ENCODE assay signal across 8 cellular contexts in the genomic region with DNA sequence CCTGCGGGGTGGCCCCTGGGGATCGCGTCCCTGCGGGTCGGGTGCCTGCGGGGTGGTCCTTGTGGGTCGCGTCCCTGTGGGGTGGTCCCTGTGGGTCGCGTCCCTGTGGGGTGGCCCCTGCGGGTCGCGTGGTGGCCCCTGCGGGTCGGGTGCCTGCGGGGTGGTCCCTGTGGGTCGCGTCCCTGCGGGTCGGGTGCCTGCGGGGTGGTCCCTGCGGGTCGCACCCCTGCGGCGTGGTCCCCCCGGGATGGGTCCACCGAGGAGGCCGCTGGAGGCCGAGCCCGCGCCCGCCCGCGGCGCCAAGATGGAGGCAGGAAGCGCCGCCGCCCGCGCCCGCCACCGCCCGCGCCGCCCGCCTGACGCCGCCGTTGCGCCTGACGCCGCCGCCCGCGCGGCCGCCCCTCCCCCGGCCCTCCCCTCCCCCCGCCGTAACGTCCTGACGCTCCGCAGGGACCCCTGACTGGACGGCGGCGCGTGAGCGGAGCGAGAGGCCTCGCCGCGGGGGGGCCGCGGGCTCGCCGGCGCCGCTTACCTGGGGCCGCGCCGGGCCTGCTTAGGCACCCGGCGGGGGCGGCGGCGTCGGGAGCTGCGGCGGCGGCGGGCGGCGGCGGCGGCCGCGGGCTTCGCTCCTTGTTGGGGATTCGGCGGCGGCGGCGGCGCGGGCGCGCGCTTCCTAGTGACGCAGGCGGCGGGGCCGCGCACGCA. TPM values are rescaled to one million over a fixed set of nuclear protein-coding genes. Genes with fewer than 3 reads are reported as not detected.
DNase-seq lines count a peak whose midpoint lies in the region; ATAC-seq and TF ChIP-seq lines count a peak whose summit lies in the region.

Gene GMEB2 (minus strand): TSS at position 678 of the 705 bp plus-strand sequence. CDS start 7,704 bp downstream, outside the sequence.

- H3K4me3 Mint-ChIP-seq in type B pancreatic cell: peak within 1 kb of the TSS; percentile 86

- DNase-seq in CMK (ENCODE audit: low read depth) (peak; percentile 54), PC-3 (peak; percentile 74), foreskin melanocyte (peak; percentile 25), neuronal stem cell (ENCODE audit: low spot score) (no peak), type B pancreatic cell (ENCODE audit: extremely low spot score, unreplicated experiment) (no peak)
- peak; percentile 67 for DNase-seq in activated effector memory CD4-positive, alpha-beta T cell treated with Interleukin-2 at 50 U/mL for 16 hours

- H3K4me2 ChIP-seq in PC-3 (ENCODE audit: low read length) (peak within 1 kb of the TSS; percentile 97), neuronal stem cell (ENCODE audit: insufficient read depth, low read length, poor library complexity, severe bottlenecking) (peak within 1 kb of the TSS; percentile 98)

- H3K79me2 ChIP-seq in PC-3 (ENCODE audit: low read length): peaks cover 60% of the 10 kb centered on the region

- H2BK15ac ChIP-seq in neuronal stem cell (ENCODE audit: low read length): peak within 1 kb of the TSS; percentile 89

- peak within 1 kb of the TSS; percentile 94 for H2AK5ac ChIP-seq in neuronal stem cell (ENCODE audit: low read depth, low read length)

- H3K18ac ChIP-seq in neuronal stem cell (ENCODE audit: low read length): peak within 1 kb of the TSS; percentile 100

- peak within 1 kb of the TSS; percentile 97 for H2BK5ac ChIP-seq in neuronal stem cell (ENCODE audit: low read length)

- peaks cover 25% of the 10 kb centered on the region for H3K4me1 Mint-ChIP-seq in type B pancreatic cell (ENCODE audit: unreplicated experiment)

- peak within 1 kb of the TSS; percentile 82 for H2BK120ac ChIP-seq in neuronal stem cell (ENCODE audit: low read depth, low read length)

- no peaks in the 10 kb centered on the region for H3K27me3 Mint-ChIP-seq in type B pancreatic cell

- peak within 1 kb of the TSS; percentile 6 for H2BK12ac ChIP-seq in neuronal stem cell (ENCODE audit: low read length)

- BruUV-seq in PC-3 (replicated peaks; lab: Mats Ljungman, UMichigan): no TSS peak

- H3K9me3 ChIP-seq in PC-3 (ENCODE audit: low read length) (no peaks in the 10 kb centered on the region), neuronal stem cell (replicated peaks in 1 of 2; ENCODE audit: control insufficient read depth in 2 of 2, insufficient read depth in 1 of 2, low read depth in 1 of 2, low read length in 2 of 2) (no peaks in the 10 kb centered on the region)

- H3K36me3 Mint-ChIP-seq in type B pancreatic cell: peaks cover 9% of the 10 kb centered on the region

- peak within 1 kb of the TSS; percentile 99 for H3K14ac ChIP-seq in neuronal stem cell (ENCODE audit: low read length)

- H3K36me3 ChIP-seq in PC-3 (ENCODE audit: low read depth, low read length): 0 out of 2 replicates have a peak, but pooled peaks cover 3% of the 10 kb centered on the region
- H3K36me3 ChIP-seq in neuronal stem cell (replicated peaks in 1 of 2; ENCODE audit: control insufficient read depth in 2 of 2, insufficient read depth in 2 of 2, low read length in 2 of 2): peaks cover 0 to 15% of the 10 kb centered on the region in 2 donors

- peak within 1 kb of the TSS; percentile 100 for H3K23ac ChIP-seq in neuronal stem cell (ENCODE audit: low read depth, low read length, poor library complexity)

- intact Hi-C loops in PC-3 (cut with micrococcal nuclease): loop anchor here (5.0 kb wide), 2 partner anchors 44 to 89 kb away; partner anchors contain the start of gene PTK6

- H4K8ac ChIP-seq in neuronal stem cell (ENCODE audit: low read depth, low read length): peak within 1 kb of the TSS; percentile 94

- H3K27ac Mint-ChIP-seq in type B pancreatic cell: peak within 1 kb of the TSS; percentile 90

- H3K4me1 ChIP-seq in PC-3 (ENCODE audit: insufficient read depth, low read length): peaks cover 14% of the 10 kb centered on the region
- peaks cover 2 to 14% of the 10 kb centered on the region in 2 donors for H3K4me1 ChIP-seq in neuronal stem cell (ENCODE audit: control insufficient read depth in 2 of 2, insufficient read depth in 1 of 2, low read depth in 1 of 2, low read length in 2 of 2)

- H3K4me3 ChIP-seq in PC-3 (ENCODE audit: low read length) (peak within 1 kb of the TSS; percentile 93), neuronal stem cell (ENCODE audit: low read length in 2 of 2) (peak within 1 kb of the TSS; percentile 94 to 99)

- peak within 1 kb of the TSS; percentile 75 for H3K27ac ChIP-seq in PC-3 (ENCODE audit: low read length)
- H3K27ac ChIP-seq in neuronal stem cell (replicated peaks; ENCODE audit: low read length): peak within 1 kb of the TSS; percentile 81

- H3K79me1 ChIP-seq in neuronal stem cell (ENCODE audit: low read depth, low read length): peaks cover 7% of the 10 kb centered on the region

- H3K9ac ChIP-seq in PC-3 (ENCODE audit: low read length) (peak within 1 kb of the TSS; percentile 100), neuronal stem cell (ENCODE audit: low read depth, low read length, poor library complexity) (peak within 1 kb of the TSS; percentile 100)

- H4K91ac ChIP-seq in neuronal stem cell (ENCODE audit: low read depth, low read length, poor library complexity): peak within 1 kb of the TSS; percentile 30

- H2AFZ ChIP-seq in PC-3 (ENCODE audit: low read length): peak within 1 kb of the TSS; percentile 82
- peak within 1 kb of the TSS; percentile 90 for H2AFZ ChIP-seq in neuronal stem cell (ENCODE audit: low read length)

- H3F3A ChIP-seq in PC-3 (ENCODE audit: low read length, unreplicated experiment): no peaks in the 10 kb centered on the region

- H3K27me3 ChIP-seq in PC-3 (ENCODE audit: low read length) (no peaks in the 10 kb centered on the region), neuronal stem cell (ENCODE audit: control insufficient read depth in 3 of 3, insufficient read depth in 3 of 3, low read depth in 1 of 3, low read length in 3 of 3) (no peaks in the 10 kb centered on the region)

- H3K9me2 ChIP-seq in PC-3 (replicated peaks; ENCODE audit: low read length): no peaks in the 10 kb centered on the region

- H3K9me3 Mint-ChIP-seq in type B pancreatic cell: no peaks in the 10 kb centered on the region

- ATAC-seq in GM19438 (IDR thresholded peaks at IDR 0.05; ENCODE audit: low read depth, unreplicated experiment) (peak; percentile 40), HG03571 (IDR thresholded peaks at IDR 0.05; ENCODE audit: unreplicated experiment) (peak; percentile 39), PC-3 (peak; percentile 67)

- H4K20me1 ChIP-seq in PC-3 (ENCODE audit: low read length): no peaks in the 10 kb centered on the region

- CTCF ChIA-PET in PC-3 (lab: Charles Lee): interaction anchor here (0.6 to 1.5 kb wide), 3 partner anchors 15 to 160 kb away, joined by 4 to 16 read pairs (median 5); no protein-coding TSS in a partner anchor

- no CpG with 5 or more reads among the region's 114 CpGs for WGBS in neuronal stem cell (ENCODE audit: extremely low coverage in 2 of 2, insufficient read length in 2 of 2, insufficient replicate concordance in 1 of 2), 2 donors

- H3K4ac ChIP-seq in neuronal stem cell (ENCODE audit: low read length): peak within 1 kb of the TSS; percentile 98

- TF ChIP-seq CTCF in PC-3 (conservative IDR thresholded peaks at IDR 0.05; ENCODE audit: low read depth, low read length) (no peak), type B pancreatic cell (conservative IDR thresholded peaks at IDR 0.05) (no peak)

- POLR2A ChIA-PET in PC-3 (lab: Charles Lee; ENCODE audit: unreplicated experiment): interaction anchor here (0.6 to 1.4 kb wide), 5 partner anchors 15 to 376 kb away, joined by 4 to 9 read pairs (median 6); partner anchors contain the start of genes ARFRP1, PTK6 and ZGPAT

RNA-seq across cellular contexts. Expression of gene GMEB2, which starts in this region (rescaled TPM):
- total RNA-seq in PC-3 (2014; rRNA removed) (13.7 and 21.9 TPM in 2 replicates), type B pancreatic cell (ENCODE audit: low replicate concordance) (11.9 and 13.9 TPM in 2 replicates)
- polyA plus RNA-seq in neuronal stem cell (2013, experiment 1 of 2): 9.0 TPM
- 8.7 TPM for polyA plus RNA-seq in neuronal stem cell (2013, experiment 2 of 2)

Comparison
In these comparisons a context has a peak if more than half of its experiments do, and no peak if none do; other contexts are left out.
1. DNase-seq: peak in CMK (single experiment), PC-3 (single experiment), activated effector memory CD4-positive, alpha-beta T cell treated with Interleukin-2 at 50 U/mL for 16 hours (single experiment) and foreskin melanocyte (single experiment); none in neuronal stem cell (single experiment) and type B pancreatic cell (single experiment).
2. Peak in every context shown above with its lines, with median percentiles within 50 percentile points of each other: ATAC-seq.